ENCODE assay signal across 1 cellular context in genomic region chr14:49594347-49595089, GRCh38.
TF ChIP-seq lines count a peak whose summit lies in the region.

No MANE protein-coding gene starts in this region.

TF ChIP-seq in K562, 482 proteins besides CTCF, POLR2A, EP300 and RAD21 (continued from another document and continues in another):
- TF ChIP-seq LCOR (CRISPR knock-in tag; IDR thresholded peaks at IDR 0.05) (no peak), GATAD2B (IDR thresholded peaks at IDR 0.05; ENCODE audit: borderline replicate concordance) (no peak; the same call in 1 of the 2 replicates), EP400 (IDR thresholded peaks at IDR 0.05) (peak; percentile 55; the same call in 1 of the 2 replicates), MEIS2 (IDR thresholded peaks at IDR 0.05; ENCODE audit: partially characterized antibody) (peak; percentile 96), ZNF280B (CRISPR knock-in tag; IDR thresholded peaks at IDR 0.05) (no peak), SOX6 (IDR thresholded peaks at IDR 0.05) (peak; percentile 62), SRSF1 (IDR thresholded peaks at IDR 0.05; ENCODE audit: low read depth, low read length) (no peak), ZNF444 (CRISPR knock-in tag; IDR thresholded peaks at IDR 0.05) (no peak), POLR2AphosphoS5 (IDR thresholded peaks at IDR 0.05; ENCODE audit: control insufficient read depth, insufficient read depth, low read depth, low read length) (0 out of 2 replicates have a peak, but pooled peaks have one; percentile 24), TFAM (CRISPR knock-in tag; conservative IDR thresholded peaks at IDR 0.05) (no peak), EHMT2 (IDR thresholded peaks at IDR 0.05) (no peak), THRAP3 (IDR thresholded peaks at IDR 0.05; ENCODE audit: borderline replicate concordance) (no peak), ZNF511 (CRISPR knock-in tag; IDR thresholded peaks at IDR 0.05) (no peak), ATF1 (CRISPR knock-in tag; IDR thresholded peaks at IDR 0.05) (no peak), ATF1 (tag; IDR thresholded peaks at IDR 0.05) (peak; percentile 47; the same call in 1 of the 2 replicates), ZBTB8A (IDR thresholded peaks at IDR 0.05; ENCODE audit: partially characterized antibody) (no peak), ATF4 (CRISPR knock-in tag; IDR thresholded peaks at IDR 0.05) (no peak), ZNF592 (IDR thresholded peaks at IDR 0.05) (no peak), HDAC3 (IDR thresholded peaks at IDR 0.05; ENCODE audit: borderline replicate concordance, partially characterized antibody) (peak; percentile 48), USF1 (CRISPR knock-in tag; IDR thresholded peaks at IDR 0.05) (no peak), ARID1B (IDR thresholded peaks at IDR 0.05) (peak; percentile 85), NR1H2 (CRISPR knock-in tag; IDR thresholded peaks at IDR 0.05) (no peak), CBFA2T2 (conservative IDR thresholded peaks at IDR 0.05) (peak; percentile 80), ZHX1 (conservative IDR thresholded peaks at IDR 0.05; ENCODE audit: low read length) (no peak), SIN3B (IDR thresholded peaks at IDR 0.05; ENCODE audit: low read depth) (no peak), SP2 (IDR thresholded peaks at IDR 0.05; ENCODE audit: extremely low read depth, low read depth, low read length, poor library complexity, severe bottlenecking) (no peak), RBM14 (IDR thresholded peaks at IDR 0.05; ENCODE audit: borderline replicate concordance, insufficient read depth, low read depth, low read length) (no peak), SUPT5H (IDR thresholded peaks at IDR 0.05) (no peak), MCM7 (IDR thresholded peaks at IDR 0.05) (no peak), SRSF9 (IDR thresholded peaks at IDR 0.05; ENCODE audit: borderline replicate concordance, low read depth, low read length) (no peak), TBP (optimal IDR thresholded peaks at IDR 0.05; ENCODE audit: low read depth, low read length) (no peak), ZNF830 (CRISPR knock-in tag; IDR thresholded peaks at IDR 0.05) (no peak), ZNF41 (CRISPR knock-in tag; conservative IDR thresholded peaks at IDR 0.05) (no peak), NR2C2 (CRISPR knock-in tag; IDR thresholded peaks at IDR 0.05) (no peak), NR2C2 (tag; IDR thresholded peaks at IDR 0.05) (no peak), TBL1XR1 (IDR thresholded peaks at IDR 0.05; ENCODE audit: low read length in 2 of 2) (peak in 1 of 2 experiments; percentile 58; a peak in 1 of 4 replicates), ZNF398 (CRISPR knock-in tag; IDR thresholded peaks at IDR 0.05) (no peak), ZBTB11 (CRISPR knock-in tag; IDR thresholded peaks at IDR 0.05) (0 out of 6 replicates have a peak, but pooled peaks of 1 of the 3 experiments have one; percentile 37), THAP12 (CRISPR knock-in tag; IDR thresholded peaks at IDR 0.05) (no peak), MTA1 (IDR thresholded peaks at IDR 0.05; ENCODE audit: borderline replicate concordance) (no peak), MNT (conservative IDR thresholded peaks at IDR 0.05) (peak in 1 of 2 experiments; percentile 57; a peak in 2 of 4 replicates)
